ENCODE assay signal across 16 cellular contexts in genomic region chr12:78683626-78684025, GRCh38.
DNase-seq lines count a peak whose midpoint lies in the region; ATAC-seq, FAIRE-seq and TF ChIP-seq lines count a peak whose summit lies in the region.
"Had no signal": no experiment of that assay in that cellular context is flagged by ENCODE, and none has a peak within 500 bp of the region (broad histone marks: within the 10 kb centered on the region; RNA-seq: fewer than 3 reads in every experiment).

No MANE protein-coding gene starts in this region.

- 94% methylated on average over 3 of the region's 3 CpGs for WGBS in A549 (ENCODE audit: missing lambda C conversion rate)

- TF ChIP-seq RAD21 in A549 (conservative IDR thresholded peaks at IDR 0.05 in 1 of 2, IDR thresholded peaks at IDR 0.05 in 1 of 2): no peak
- TF ChIP-seq RAD21 in HCT116 (IDR thresholded peaks at IDR 0.05; ENCODE audit: low read depth): no peak

- TF ChIP-seq POLR2A in A549 (IDR thresholded peaks at IDR 0.05; ENCODE audit: low read length) (no peak), HCT116 (IDR thresholded peaks at IDR 0.05; ENCODE audit: borderline replicate concordance, extremely low read depth, insufficient read depth, insufficient read length) (no peak), endothelial cell of umbilical vein (IDR thresholded peaks at IDR 0.05; ENCODE audit: low read depth, low read length) (no peak), uterus (IDR thresholded peaks at IDR 0.05) (no peak)

- H3K27ac ChIP-seq in A549 (no peak overlapping the region), HCT116 (ENCODE audit: low read depth, low read length) (no peak overlapping the region), endothelial cell of umbilical vein (ENCODE audit: insufficient read depth, low read depth, low read length) (no peak overlapping the region), uterus (peak overlapping the region; percentile 73 to 81)

- POLR2A ChIA-PET in A549 (lab: Yijun Ruan, JAX): no interaction called here
- POLR2A ChIA-PET in HCT116 (lab: Charles Lee): no interaction called here
- POLR2A ChIA-PET in endothelial cell of umbilical vein (lab: Charles Lee): no interaction called here

- 0 out of 3 replicates have a peak overlapping the region, but pooled peaks have one; percentile 15 for H3K4me2 ChIP-seq in A549
- no peak overlapping the region for H3K4me2 ChIP-seq in HCT116 (ENCODE audit: low read length)
- no peak overlapping the region for H3K4me2 ChIP-seq in endothelial cell of umbilical vein (ENCODE audit: insufficient read depth, low read length)

- H3K36me3 ChIP-seq in HCT116 (ENCODE audit: control insufficient read depth in 1 of 2, insufficient read depth in 2 of 2, low read length in 2 of 2): no peaks in the 10 kb centered on the region
- H3K36me3 ChIP-seq in endothelial cell of umbilical vein (ENCODE audit: control insufficient read depth in 2 of 2, extremely low read depth in 1 of 2, insufficient read depth in 2 of 2, low read length in 2 of 2): no peaks in the 10 kb centered on the region
- H3K36me3 ChIP-seq in uterus: no peaks in the 10 kb centered on the region

- H3K9me2 ChIP-seq in HCT116 (ENCODE audit: insufficient read depth): no peaks in the 10 kb centered on the region

- no peaks in the 10 kb centered on the region for H3K9me3 ChIP-seq in A549
- H3K9me3 ChIP-seq in HCT116 (ENCODE audit: control insufficient read depth in 1 of 2, insufficient read depth in 1 of 2, low read depth in 1 of 2, low read length in 2 of 2): no peaks in the 10 kb centered on the region
- no peaks in the 10 kb centered on the region for H3K9me3 ChIP-seq in endothelial cell of umbilical vein (replicated peaks; ENCODE audit: control insufficient read depth, insufficient read depth, low read length)
- H3K9me3 ChIP-seq in uterus: no peaks in the 10 kb centered on the region
- H3K9me3 ChIP-seq: Caco-2 had no signal

- RAD21 ChIA-PET in HCT116 (lab: Charles Lee; ENCODE audit: low non-redundant PET in 1 of 2, low total read pairs in 2 of 2, uncharacterized antibody in 2 of 2, unreplicated experiment in 2 of 2): no interaction called here

- FAIRE-seq in A549 (lab: Jason Lieb, UNC) (no peak), endothelial cell of umbilical vein (lab: Jason Lieb, UNC) (no peak)
- FAIRE-seq: G401.6, GM12892 had no signal

- H3K4me3 ChIP-seq in A549: no peak overlapping the region
- no peak overlapping the region for H3K4me3 ChIP-seq in HCT116 (replicated peaks in 1 of 2; ENCODE audit: low read depth in 1 of 2, low read length in 2 of 2)
- no peak overlapping the region for H3K4me3 ChIP-seq in endothelial cell of umbilical vein (replicated peaks in 1 of 3; ENCODE audit: insufficient read depth in 1 of 3, low read depth in 1 of 3, low read length in 3 of 3)
- H3K4me3 ChIP-seq in uterus: no peak overlapping the region

- TF ChIP-seq EP300 in A549 (IDR thresholded peaks at IDR 0.05): no peak

- H2AFZ ChIP-seq in HCT116 (ENCODE audit: low read depth, low read length, poor library complexity, severe bottlenecking): peak overlapping the region; percentile 38
- no peak overlapping the region for H2AFZ ChIP-seq in endothelial cell of umbilical vein (ENCODE audit: low read depth, low read length)

- dilution Hi-C loops in endothelial cell of umbilical vein (cut with MboI; ENCODE audit: extremely low pct_ligation_motif_present, low sequenced_read_pairs): no loop called here

- no peak overlapping the region for H3K9ac ChIP-seq in HCT116 (ENCODE audit: low read length)
- H3K9ac ChIP-seq in endothelial cell of umbilical vein (replicated peaks; ENCODE audit: extremely low read depth, insufficient read depth, low read length): no peak overlapping the region

- TF ChIP-seq CTCF in A549 (IDR thresholded peaks at IDR 0.05) (no peak), HCT116 (IDR thresholded peaks at IDR 0.05 in 2 of 3, conservative IDR thresholded peaks at IDR 0.05 in 1 of 3; ENCODE audit: borderline replicate concordance in 1 of 3, insufficient read depth in 1 of 3, low read depth in 2 of 3, low read length in 2 of 3) (no peak), endothelial cell of umbilical vein (IDR thresholded peaks at IDR 0.05; ENCODE audit: extremely low read depth in 1 of 2, insufficient read depth in 1 of 2, low read depth in 1 of 2, low read length in 2 of 2) (no peak), uterus (IDR thresholded peaks at IDR 0.05) (no peak)

- H3K27me3 ChIP-seq in HCT116 (ENCODE audit: insufficient read depth, low read length) (no peaks in the 10 kb centered on the region), endothelial cell of umbilical vein (ENCODE audit: control insufficient read depth in 2 of 2, insufficient read depth in 2 of 2, low read length in 2 of 2) (no peaks in the 10 kb centered on the region), uterus (no peaks in the 10 kb centered on the region)

- intact Hi-C loops in HCT116 (cut with micrococcal nuclease) (no loop called here), endothelial cell of umbilical vein (cut with micrococcal nuclease) (loop anchor here (1.0 to 5.0 kb wide), 2 partner anchors 21 to 179 kb away; partner anchors contain the start of gene SYT1), uterus (cut with DNase I; ENCODE audit: low total_unique reads) (no loop called here)

- CTCF ChIA-PET in A549 (lab: Yijun Ruan, JAX) (no interaction called here), HCT116 (lab: Charles Lee) (no interaction called here), endothelial cell of umbilical vein (lab: Charles Lee) (interaction anchor here (2.0 kb wide), 1 partner anchor 20 kb away, joined by 7 read pairs; no protein-coding TSS in a partner anchor)

- H3K79me2 ChIP-seq in HCT116 (ENCODE audit: insufficient read depth, low read length) (no peaks in the 10 kb centered on the region), endothelial cell of umbilical vein (ENCODE audit: control insufficient read depth, insufficient read depth, low read length) (no peaks in the 10 kb centered on the region)

- ATAC-seq in A549 (no peak), HCT116 (no peak)
- no peak for ATAC-seq in stimulated activated naive CD8-positive, alpha-beta T cell treated with anti-CD3 and anti-CD28 coated beads, Interleukin-15, Interleukin-2, amounts not matched to agents 100 U/mL and 50 U/mL, for 24 hours
- ATAC-seq: CD8-positive, alpha-beta T cell had no signal

- no TSS peak for BruUV-seq in HCT116 (replicated peaks; lab: Mats Ljungman, UMichigan)
- TSS peak; percentile 94 for BruUV-seq in endothelial cell of umbilical vein (replicated peaks; lab: Mats Ljungman, UMichigan)

- H3K4me1 ChIP-seq in A549 (peaks cover 8% of the 10 kb centered on the region; the same call in 2 of the 3 replicates), HCT116 (ENCODE audit: control insufficient read depth in 1 of 2, insufficient read depth in 2 of 2, low read length in 2 of 2) (no peaks in the 10 kb centered on the region), endothelial cell of umbilical vein (ENCODE audit: control insufficient read depth, extremely low read depth, insufficient read depth, low read length) (peaks cover 20% of the 10 kb centered on the region), uterus (peaks cover 0 to 3% of the 10 kb centered on the region in 2 donors)
- H3K4me1 ChIP-seq: Caco-2 had no signal

- H4K20me1 ChIP-seq in HCT116 (ENCODE audit: insufficient read depth): no peaks in the 10 kb centered on the region
- no peaks in the 10 kb centered on the region for H4K20me1 ChIP-seq in endothelial cell of umbilical vein (replicated peaks; ENCODE audit: control insufficient read depth, extremely low read depth, insufficient read depth, low read length)

- H3K9me1 ChIP-seq in endothelial cell of umbilical vein (replicated peaks; ENCODE audit: control insufficient read depth, extremely low read depth, insufficient read depth, low read length): no peaks in the 10 kb centered on the region

- no peak for DNase-seq in A549 (ENCODE audit: low read depth in 1 of 2, low spot score in 1 of 2)
- DNase-seq in HCT116 (ENCODE audit: low read depth, low spot score): no peak
- no peak for DNase-seq in endothelial cell of umbilical vein (ENCODE audit: low read depth, low spot score)
- no peak for DNase-seq in uterus
- no peak for DNase-seq in NCI-H187 treated with DMSO at 0.1 percent for 48 hours (lab: John Stamatoyannopoulos, UW)
- DNase-seq in putamen (ENCODE audit: low spot score): no peak
- DNase-seq in stimulated activated naive CD8-positive, alpha-beta T cell treated with anti-CD3 and anti-CD28 coated beads, Interleukin-15, Interleukin-2, amounts not matched to agents 100 U/mL and 50 U/mL, for 24 hours: no peak
- DNase-seq: 8988T; C1 segment of cervical spinal cord; Caco-2; CD8-positive, alpha-beta T cell; DND-41; H9; HFFc6 had no signal

TF ChIP-seq in A549, 52 proteins besides CTCF, POLR2A, EP300 and RAD21 (continues in another document):
- TF ChIP-seq CHD2 (IDR thresholded peaks at IDR 0.05; ENCODE audit: low read length, partially characterized antibody) (no peak), RARB (CRISPR knock-in tag; IDR thresholded peaks at IDR 0.05) (no peak)

TF ChIP-seq in HCT116, 20 proteins besides CTCF, POLR2A, EP300 and RAD21 (continues in another document):
- TF ChIP-seq SIN3A (IDR thresholded peaks at IDR 0.05; ENCODE audit: low read depth) (no peak), SRF (IDR thresholded peaks at IDR 0.05; ENCODE audit: low read depth) (no peak), SP1 (IDR thresholded peaks at IDR 0.05; ENCODE audit: low read depth) (no peak), EZH2phosphoT487 (IDR thresholded peaks at IDR 0.05; ENCODE audit: borderline replicate concordance) (no peak), ATF3 (IDR thresholded peaks at IDR 0.05) (no peak), FOSL1 (IDR thresholded peaks at IDR 0.05; ENCODE audit: low read depth) (no peak), EZH2 (IDR thresholded peaks at IDR 0.05) (no peak), ZFX (IDR thresholded peaks at IDR 0.05) (no peak)

TF ChIP-seq in endothelial cell of umbilical vein, 7 proteins besides CTCF, POLR2A, EP300 and RAD21:
- TF ChIP-seq MYC (IDR thresholded peaks at IDR 0.05; ENCODE audit: low read depth, low read length): no peak
- TF ChIP-seq MAX (IDR thresholded peaks at IDR 0.05; ENCODE audit: insufficient read depth, insufficient read length): no peak
- TF ChIP-seq GATA2 (IDR thresholded peaks at IDR 0.05; ENCODE audit: insufficient read depth, insufficient read length, low read depth, low read length): no peak
- TF ChIP-seq EZH2 (IDR thresholded peaks at IDR 0.05; ENCODE audit: borderline replicate concordance, low read depth, low read length, severe bottlenecking): no peak
- no peak for TF ChIP-seq JUN (IDR thresholded peaks at IDR 0.05; ENCODE audit: borderline replicate concordance, insufficient read depth, insufficient read length, low read depth)
- no peak for TF ChIP-seq FOS (IDR thresholded peaks at IDR 0.05; ENCODE audit: borderline replicate concordance, insufficient read depth, low read length)
- no peak for TF ChIP-seq POLR2AphosphoS5 (IDR thresholded peaks at IDR 0.05; ENCODE audit: insufficient read depth, low read depth, low read length)
TF ChIP-seq in endothelial cell of umbilical vein: peak in this region for 0.

Comparison
In these comparisons a context has a peak if more than half of its experiments do, and no peak if none do; other contexts are left out.
1. H3K27ac ChIP-seq: peak in uterus (2 of 2); none in A549 (0 of 2), HCT116 (single experiment) and endothelial cell of umbilical vein (single experiment).